Comparison of ENCODE assay signal across 20 cellular contexts in the genomic region with DNA sequence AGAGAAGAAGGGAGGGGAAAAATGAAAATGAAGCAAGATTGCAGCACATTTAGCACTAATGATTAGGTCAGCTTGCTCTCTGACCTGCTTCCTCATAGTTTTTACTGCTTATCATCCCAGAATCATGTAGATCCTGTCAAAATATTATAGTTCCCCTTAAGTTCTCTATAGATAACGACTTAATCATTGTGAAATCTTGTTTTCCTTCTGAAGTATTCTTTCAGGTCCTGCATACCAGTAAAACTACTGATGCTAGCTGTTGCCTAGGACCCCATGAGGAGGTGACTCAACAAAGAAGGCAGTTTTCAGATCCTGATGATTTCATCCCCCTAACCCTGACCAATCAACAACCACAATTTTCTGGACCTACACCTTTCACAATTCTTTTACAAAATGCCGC.
DNase-seq lines count a peak whose midpoint lies in the region; ATAC-seq, FAIRE-seq and TF ChIP-seq lines count a peak whose summit lies in the region.
"Had no signal": no experiment of that assay in that cellular context is flagged by ENCODE, and none has a peak within 500 bp of the region (broad histone marks: within the 10 kb centered on the region; RNA-seq: fewer than 3 reads in every experiment).

No MANE protein-coding gene starts in this region.

- H3K18ac ChIP-seq in mesenchymal stem cell (ENCODE audit: low read depth in 1 of 2, low read length in 2 of 2), result no peak overlapping the region

- no peaks in the 10 kb centered on the region for H3K4me1 ChIP-seq in mesenchymal stem cell (ENCODE audit: control insufficient read depth, insufficient read depth, low read depth, low read length)
- H3K4me1 ChIP-seq in Caco-2, result no peaks in the 10 kb centered on the region
- H3K4me1 ChIP-seq: BLaER1 had no signal

- H3K9me3 ChIP-seq in mesenchymal stem cell (ENCODE audit: control insufficient read depth, low read length), result peaks cover 10% of the 10 kb centered on the region
- H3K9me3 ChIP-seq in Caco-2, result no peaks in the 10 kb centered on the region; the same call in 1 of the 2 replicates
- H3K9me3 ChIP-seq: BLaER1, SK-N-SH had no signal

- no peaks in the 10 kb centered on the region for H3K9me3 Mint-ChIP-seq in Caco-2 (ENCODE audit: unreplicated experiment)
- H3K9me3 Mint-ChIP-seq in activated naive CD4-positive, alpha-beta T cell treated with anti-CD3 and anti-CD28 coated beads for 36 hours, result peaks cover 10% of the 10 kb centered on the region

- TF ChIP-seq POLR2A in H54 (IDR thresholded peaks at IDR 0.05; ENCODE audit: low read depth, low read length), result no peak

- H3K36me3 Mint-ChIP-seq in Caco-2 (ENCODE audit: insufficient read depth, unreplicated experiment), result no peaks in the 10 kb centered on the region
- H3K36me3 Mint-ChIP-seq in activated naive CD4-positive, alpha-beta T cell treated with anti-CD3 and anti-CD28 coated beads for 36 hours (ENCODE audit: low read depth), result no peaks in the 10 kb centered on the region

- H3K4ac ChIP-seq in mesenchymal stem cell (ENCODE audit: low read depth in 1 of 2, low read length in 2 of 2), result no peak overlapping the region

- H2BK5ac ChIP-seq in mesenchymal stem cell (ENCODE audit: low read depth, low read length, poor library complexity, severe bottlenecking), result no peak overlapping the region

- H3K4me1 Mint-ChIP-seq in Caco-2 (ENCODE audit: low read depth, unreplicated experiment), result peaks cover 5% of the 10 kb centered on the region
- H3K4me1 Mint-ChIP-seq in activated naive CD4-positive, alpha-beta T cell treated with anti-CD3 and anti-CD28 coated beads for 36 hours (ENCODE audit: low read depth), result no peaks in the 10 kb centered on the region

- H4K91ac ChIP-seq in mesenchymal stem cell (ENCODE audit: low read length), result no peak overlapping the region

- peaks cover 2% of the 10 kb centered on the region for H3K27me3 Mint-ChIP-seq in Caco-2 (ENCODE audit: insufficient read depth, unreplicated experiment)
- H3K27me3 Mint-ChIP-seq in activated naive CD4-positive, alpha-beta T cell treated with anti-CD3 and anti-CD28 coated beads for 36 hours (ENCODE audit: low read depth), result no peaks in the 10 kb centered on the region

- intact Hi-C loops in Caco-2 (cut with micrococcal nuclease; ENCODE audit: unreplicated experiment), result no loop called here
- intact Hi-C loops in activated naive CD4-positive, alpha-beta T cell treated with anti-CD3 and anti-CD28 coated beads for 36 hours (cut with micrococcal nuclease), result no loop called here

- no peak overlapping the region for H2AK5ac ChIP-seq in mesenchymal stem cell (ENCODE audit: low read length, severe bottlenecking)

- no peak for ATAC-seq in GM21825 (IDR thresholded peaks at IDR 0.05; ENCODE audit: unreplicated experiment)
- ATAC-seq: Panc1 had no signal

- 84% methylated on average over 2 of the region's 2 CpGs for WGBS in mesenchymal stem cell

- H3K27ac ChIP-seq in mesenchymal stem cell (ENCODE audit: low read length, poor library complexity, severe bottlenecking), result no peak overlapping the region
- H3K27ac ChIP-seq: BLaER1 had no signal

- H3K9ac ChIP-seq in mesenchymal stem cell (ENCODE audit: low read length), result no peak overlapping the region
- H3K9ac ChIP-seq: BLaER1, SK-N-SH had no signal

- no peak for TF ChIP-seq CTCF in bronchial epithelial cell (IDR thresholded peaks at IDR 0.05; ENCODE audit: insufficient read depth, low read length, severe bottlenecking)
- TF ChIP-seq CTCF in Caco-2 (IDR thresholded peaks at IDR 0.05; ENCODE audit: insufficient read depth in 1 of 2, low read depth in 1 of 2, low read length in 1 of 2, severe bottlenecking in 1 of 2, unreplicated experiment in 1 of 2), result no peak

- no peaks in the 10 kb centered on the region for H3K36me3 ChIP-seq in bronchial epithelial cell (ENCODE audit: control insufficient read depth, insufficient read depth, low read length)
- H3K36me3 ChIP-seq in mesenchymal stem cell (ENCODE audit: control insufficient read depth in 1 of 2, insufficient read depth in 2 of 2, low read depth in 1 of 2, low read length in 2 of 2), result no peaks in the 10 kb centered on the region
- no peaks in the 10 kb centered on the region for H3K36me3 ChIP-seq in Caco-2 (ENCODE audit: control insufficient read depth, insufficient read depth, low read length)
- H3K36me3 ChIP-seq: BLaER1 had no signal

- H3K14ac ChIP-seq in mesenchymal stem cell (ENCODE audit: low read length in 2 of 2), result no peak overlapping the region

- H4K8ac ChIP-seq in mesenchymal stem cell (ENCODE audit: low read length), result no peak overlapping the region

- peak; percentile 50 for FAIRE-seq in H54 (lab: Jason Lieb, UNC)
- no peak for FAIRE-seq in bronchial epithelial cell (lab: Jason Lieb, UNC)
- FAIRE-seq: GM12891, GM18507 had no signal

- H3K4me3 Mint-ChIP-seq in Caco-2 (ENCODE audit: unreplicated experiment), result no peak overlapping the region
- H3K4me3 Mint-ChIP-seq in activated naive CD4-positive, alpha-beta T cell treated with anti-CD3 and anti-CD28 coated beads for 36 hours, result no peak overlapping the region

- H2BK15ac ChIP-seq in mesenchymal stem cell (ENCODE audit: low read depth, poor library complexity, severe bottlenecking), result no peak overlapping the region

- no peaks in the 10 kb centered on the region for H3K27me3 ChIP-seq in bronchial epithelial cell (ENCODE audit: control insufficient read depth, insufficient read depth, low read length)
- H3K27me3 ChIP-seq in mesenchymal stem cell (ENCODE audit: control insufficient read depth in 1 of 2, insufficient read depth in 1 of 2, low read length in 2 of 2), result no peaks in the 10 kb centered on the region
- H3K27me3 ChIP-seq in Caco-2 (replicated peaks; ENCODE audit: control insufficient read depth, insufficient read depth, low read length), result no peaks in the 10 kb centered on the region
- H3K27me3 ChIP-seq: BLaER1 had no signal

- H2BK12ac ChIP-seq in mesenchymal stem cell (ENCODE audit: low read length in 2 of 2), result no peak overlapping the region

- POLR2A ChIA-PET in Caco-2 (lab: Charles Lee), result no interaction called here

- no peak overlapping the region for H2AFZ ChIP-seq in mesenchymal stem cell (ENCODE audit: low read depth, low read length)

- no peak overlapping the region for H3K23ac ChIP-seq in mesenchymal stem cell (ENCODE audit: low read length in 2 of 2)

- no peak overlapping the region for H3K4me3 ChIP-seq in bronchial epithelial cell (ENCODE audit: low read depth, low read length)
- H3K4me3 ChIP-seq in mesenchymal stem cell (ENCODE audit: insufficient read depth in 1 of 2, low read depth in 1 of 2, low read length in 2 of 2), result no peak overlapping the region
- H3K4me3 ChIP-seq in Caco-2 (ENCODE audit: low read depth, low read length), result no peak overlapping the region
- H3K4me3 ChIP-seq: BLaER1 had no signal

- no TSS peak for BruUV-seq in Caco-2 (replicated peaks; lab: Mats Ljungman, UMichigan)

- DNase-seq in H54 (ENCODE audit: insufficient read length, low spot score), result no peak
- DNase-seq in MV-4-11 (lab: John Stamatoyannopoulos, UW), result peak; percentile 52
- DNase-seq in bronchial epithelial cell (ENCODE audit: low read depth), result peak; percentile 73
- peak; percentile 1 for DNase-seq in mesenchymal stem cell
- DNase-seq in Caco-2, result no peak
- DNase-seq in activated naive CD4-positive, alpha-beta T cell treated with anti-CD3 and anti-CD28 coated beads for 36 hours, result no peak
- DNase-seq in GM19238 (ENCODE audit: insufficient read length, low spot score), result no peak
- DNase-seq: DMS 273 treated with DMSO at 0.1 percent for 48 hours, GF-D8, NCI-H1417 treated with DMSO at 0.1 percent for 48 hours, NCI-H2029, NCI-H2171 treated with DMSO at 0.1 percent for 48 hours, NCI-H510A, NCI-H82, SK-N-SH had no signal

- no peaks in the 10 kb centered on the region for H3K79me1 ChIP-seq in mesenchymal stem cell (replicated peaks; ENCODE audit: low read length, poor library complexity, severe bottlenecking)

- no peak overlapping the region for H3K27ac Mint-ChIP-seq in Caco-2 (ENCODE audit: unreplicated experiment)
- H3K27ac Mint-ChIP-seq in activated naive CD4-positive, alpha-beta T cell treated with anti-CD3 and anti-CD28 coated beads for 36 hours, result no peak overlapping the region

- CTCF ChIA-PET in Caco-2 (lab: Charles Lee), result no interaction called here
- CTCF ChIA-PET in activated naive CD4-positive, alpha-beta T cell treated with anti-CD3 and anti-CD28 coated beads for 36 hours (lab: Charles Lee), result no interaction called here

- H2BK120ac ChIP-seq in mesenchymal stem cell (ENCODE audit: low read depth, low read length), result no peak overlapping the region

- no peak overlapping the region for H3K4me2 ChIP-seq in mesenchymal stem cell (ENCODE audit: low read length, poor library complexity, severe bottlenecking)
- H3K4me2 ChIP-seq: BLaER1, SK-N-SH had no signal

Comparison
In these comparisons a context has a peak if more than half of its experiments do, and no peak if none do; other contexts are left out.
1. DNase-seq: peak in MV-4-11 (single experiment), bronchial epithelial cell (single experiment) and mesenchymal stem cell (single experiment); none in H54 (single experiment), Caco-2 (0 of 2), activated naive CD4-positive, alpha-beta T cell treated with anti-CD3 and anti-CD28 coated beads for 36 hours (single experiment) and GM19238 (single experiment).